In the genomic region with DNA sequence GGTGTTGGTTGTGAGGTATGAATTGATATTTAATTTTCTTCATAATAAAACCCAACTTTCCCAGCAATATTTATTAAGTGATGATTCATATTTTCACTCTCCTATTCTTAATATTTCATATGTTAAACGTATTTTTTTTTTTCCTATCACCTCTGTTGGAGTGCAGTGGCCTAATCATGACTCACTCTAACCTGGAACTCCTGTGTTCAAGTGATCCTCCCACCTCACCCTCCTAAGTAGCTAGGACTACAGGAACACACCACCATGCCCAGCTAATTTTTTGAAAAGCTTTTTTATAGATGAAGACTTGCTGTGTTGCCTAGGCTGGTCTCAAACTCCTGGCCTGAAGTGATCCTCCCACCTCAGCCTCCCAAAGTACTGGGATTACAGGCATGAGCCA, we compare ENCODE assay signal across 18 cellular contexts. TPM values are rescaled to one million over a fixed set of nuclear protein-coding genes. Genes with fewer than 3 reads are reported as not detected.
DNase-seq lines count a peak whose midpoint lies in the region; ATAC-seq and TF ChIP-seq lines count a peak whose summit lies in the region.
"Had no signal": no experiment of that assay in that cellular context is flagged by ENCODE, and none has a peak within 500 bp of the region (broad histone marks: within the 10 kb centered on the region; RNA-seq: fewer than 3 reads in every experiment).

No MANE protein-coding gene starts in this region.

- peak; percentile 57 for ATAC-seq in PC-3
- ATAC-seq in activated naive CD8-positive, alpha-beta T cell treated with anti-CD3 and anti-CD28 coated beads, Interleukin-2, amount 50 U/mL, for 24 hours = peak; percentile 77
- no peak for ATAC-seq in naive B cell (ENCODE audit: low read depth in 2 of 2)
- no peak for ATAC-seq in HG02852 (IDR thresholded peaks at IDR 0.05; ENCODE audit: unreplicated experiment)
- ATAC-seq in GM18868 (IDR thresholded peaks at IDR 0.05; ENCODE audit: unreplicated experiment) = no peak
- ATAC-seq: Panc1 had no signal

- no peaks in the 10 kb centered on the region for H3K36me3 ChIP-seq in PC-3 (ENCODE audit: low read depth, low read length)
- H3K36me3 ChIP-seq: SJCRH30 had no signal

- peaks cover 33% of the 10 kb centered on the region for H3K4me1 Mint-ChIP-seq in activated naive CD8-positive, alpha-beta T cell (ENCODE audit: low read depth)
- peaks cover 39% of the 10 kb centered on the region for H3K4me1 Mint-ChIP-seq in activated naive CD8-positive, alpha-beta T cell treated with anti-CD3 and anti-CD28 coated beads for 36 hours
- peaks cover 65% of the 10 kb centered on the region for H3K4me1 Mint-ChIP-seq in activated naive CD8-positive, alpha-beta T cell treated with anti-CD3 and anti-CD28 coated beads, Interleukin-2, amount 50 U/mL, for 24 hours
- peaks cover 28 to 75% (median 48%) of the 10 kb centered on the region in 3 donors for H3K4me1 Mint-ChIP-seq in naive B cell
- H3K4me1 Mint-ChIP-seq in endothelial cell (ENCODE audit: unreplicated experiment) = no peaks in the 10 kb centered on the region

- no peak overlapping the region for H2AFZ ChIP-seq in PC-3 (ENCODE audit: low read length)

- CTCF ChIA-PET in PC-3 (lab: Charles Lee) = no interaction called here

- no peaks in the 10 kb centered on the region for H3K27me3 ChIP-seq in PC-3 (ENCODE audit: low read length)
- H3K27me3 ChIP-seq: SJCRH30 had no signal

- no peaks in the 10 kb centered on the region for H3K9me2 ChIP-seq in PC-3 (replicated peaks; ENCODE audit: low read length)

- no peak overlapping the region for H3K4me3 ChIP-seq in PC-3 (ENCODE audit: low read length)
- H3K4me3 ChIP-seq: SJCRH30 had no signal

- no peaks in the 10 kb centered on the region for H3K4me1 ChIP-seq in PC-3 (ENCODE audit: insufficient read depth, low read length)
- H3K4me1 ChIP-seq: SJCRH30 had no signal

- no peaks in the 10 kb centered on the region for H3F3A ChIP-seq in PC-3 (ENCODE audit: low read length, unreplicated experiment)

- peaks cover 25% of the 10 kb centered on the region for H3K9me3 Mint-ChIP-seq in activated naive CD8-positive, alpha-beta T cell (ENCODE audit: low read depth)
- H3K9me3 Mint-ChIP-seq in activated naive CD8-positive, alpha-beta T cell treated with anti-CD3 and anti-CD28 coated beads for 36 hours = peaks cover 20% of the 10 kb centered on the region
- H3K9me3 Mint-ChIP-seq in activated naive CD8-positive, alpha-beta T cell treated with anti-CD3 and anti-CD28 coated beads, Interleukin-2, amount 50 U/mL, for 24 hours = peaks cover 23% of the 10 kb centered on the region
- H3K9me3 Mint-ChIP-seq in naive B cell (peaks cover 4 to 34% (median 25%) of the 10 kb centered on the region in 7 donors), endothelial cell (ENCODE audit: unreplicated experiment) (peaks cover 4% of the 10 kb centered on the region)

- H3K27me3 Mint-ChIP-seq in activated naive CD8-positive, alpha-beta T cell = no peaks in the 10 kb centered on the region
- no peaks in the 10 kb centered on the region for H3K27me3 Mint-ChIP-seq in activated naive CD8-positive, alpha-beta T cell treated with anti-CD3 and anti-CD28 coated beads for 36 hours
- no peaks in the 10 kb centered on the region for H3K27me3 Mint-ChIP-seq in activated naive CD8-positive, alpha-beta T cell treated with anti-CD3 and anti-CD28 coated beads, Interleukin-2, amount 50 U/mL, for 24 hours
- H3K27me3 Mint-ChIP-seq in naive B cell (no peaks in the 10 kb centered on the region), endothelial cell (ENCODE audit: unreplicated experiment) (no peaks in the 10 kb centered on the region)
- H3K27me3 Mint-ChIP-seq: CD8-positive, alpha-beta memory T cell had no signal

- H3K27ac Mint-ChIP-seq in activated naive CD8-positive, alpha-beta T cell = peak overlapping the region; percentile 79
- H3K27ac Mint-ChIP-seq in activated naive CD8-positive, alpha-beta T cell treated with anti-CD3 and anti-CD28 coated beads for 36 hours = no peak overlapping the region
- H3K27ac Mint-ChIP-seq in activated naive CD8-positive, alpha-beta T cell treated with anti-CD3 and anti-CD28 coated beads, Interleukin-2, amount 50 U/mL, for 24 hours = peak overlapping the region; percentile 25
- H3K27ac Mint-ChIP-seq in naive B cell (peak overlapping the region in 5 of 6 donors; percentile 5 to 87 (median 61)), endothelial cell (ENCODE audit: unreplicated experiment) (no peak overlapping the region)

- BruUV-seq in PC-3 (replicated peaks; lab: Mats Ljungman, UMichigan) = no TSS peak

- intact Hi-C loops in PC-3 (cut with micrococcal nuclease) = no loop called here

- no peaks in the 10 kb centered on the region for H3K79me2 ChIP-seq in PC-3 (ENCODE audit: low read length)

- no peak for DNase-seq in activated naive CD8-positive, alpha-beta T cell treated with anti-CD3 and anti-CD28 coated beads for 36 hours
- DNase-seq in PC-3 (peak; percentile 30), naive B cell (no peak), endothelial cell (ENCODE audit: low spot score) (no peak)
- no peak for DNase-seq in activated naive CD8-positive, alpha-beta T cell treated with anti-CD3 and anti-CD28 coated beads, Interleukin-2, amount 50 U/mL, for 24 hours
- DNase-seq: C1 segment of cervical spinal cord; CD8-positive, alpha-beta memory T cell; DMS79; IMR-90; NCI-H1048; NCI-H1436; NCI-H1930; NCI-H526; SJCRH30 had no signal

- POLR2A ChIA-PET in PC-3 (lab: Charles Lee; ENCODE audit: unreplicated experiment) = no interaction called here

- H3K9me3 ChIP-seq in PC-3 (ENCODE audit: low read length) = peaks cover 16% of the 10 kb centered on the region
- H3K9me3 ChIP-seq: SJCRH30 had no signal

- peaks cover 26% of the 10 kb centered on the region for H3K36me3 Mint-ChIP-seq in activated naive CD8-positive, alpha-beta T cell
- peaks cover 44% of the 10 kb centered on the region for H3K36me3 Mint-ChIP-seq in activated naive CD8-positive, alpha-beta T cell treated with anti-CD3 and anti-CD28 coated beads for 36 hours
- peaks cover 43% of the 10 kb centered on the region for H3K36me3 Mint-ChIP-seq in activated naive CD8-positive, alpha-beta T cell treated with anti-CD3 and anti-CD28 coated beads, Interleukin-2, amount 50 U/mL, for 24 hours (ENCODE audit: low read depth)
- H3K36me3 Mint-ChIP-seq in naive B cell (peaks cover 32 to 36% of the 10 kb centered on the region in 2 donors), endothelial cell (ENCODE audit: low read depth, unreplicated experiment) (no peaks in the 10 kb centered on the region)

- no peak overlapping the region for H3K27ac ChIP-seq in PC-3 (ENCODE audit: low read length)
- H3K27ac ChIP-seq: SJCRH30 had no signal

- no peaks in the 10 kb centered on the region for H4K20me1 ChIP-seq in PC-3 (ENCODE audit: low read length)

- H3K4me2 ChIP-seq in PC-3 (ENCODE audit: low read length) = no peak overlapping the region

- peak overlapping the region; percentile 40 for H3K4me3 Mint-ChIP-seq in activated naive CD8-positive, alpha-beta T cell
- no peak overlapping the region for H3K4me3 Mint-ChIP-seq in activated naive CD8-positive, alpha-beta T cell treated with anti-CD3 and anti-CD28 coated beads for 36 hours
- H3K4me3 Mint-ChIP-seq in activated naive CD8-positive, alpha-beta T cell treated with anti-CD3 and anti-CD28 coated beads, Interleukin-2, amount 50 U/mL, for 24 hours = no peak overlapping the region
- H3K4me3 Mint-ChIP-seq in naive B cell (no peak overlapping the region), endothelial cell (ENCODE audit: unreplicated experiment) (no peak overlapping the region)

- no peak overlapping the region for H3K9ac ChIP-seq in PC-3 (ENCODE audit: low read length)

- TF ChIP-seq CTCF in PC-3 (conservative IDR thresholded peaks at IDR 0.05; ENCODE audit: low read depth, low read length) = no peak
- no peak for TF ChIP-seq CTCF in endothelial cell (IDR thresholded peaks at IDR 0.05; ENCODE audit: unreplicated experiment)

RNA-seq across cellular contexts. Expression of gene PARP15, which starts 8.6 kb away (rescaled TPM):
- 1 to 10 TPM; 8.7 to 9.1 TPM for total RNA-seq in activated naive CD8-positive, alpha-beta T cell treated with anti-CD3 and anti-CD28 coated beads for 36 hours
- total RNA-seq in PC-3 (2014; rRNA removed) = not detected in 2 replicates
- 10 to 100 TPM; 10.9 to 24.4 (median 17.8) TPM for polyA plus RNA-seq in naive B cell (ENCODE audit: low read depth in 6 of 6)
- total RNA-seq in endothelial cell (ENCODE audit: unreplicated experiment) = 0.36 TPM
- total RNA-seq: IMR-90 had no signal

RNA-seq across cellular contexts. Expression of gene DTX3L, which starts 22.0 kb away (rescaled TPM):
- 10 to 100 TPM; 52.8 to 54.9 TPM for total RNA-seq in activated naive CD8-positive, alpha-beta T cell treated with anti-CD3 and anti-CD28 coated beads for 36 hours
- total RNA-seq in PC-3 (2014; rRNA removed) (11.1 and 11.9 TPM in 2 replicates), endothelial cell (ENCODE audit: unreplicated experiment) (6.0 TPM)
- polyA plus RNA-seq in naive B cell (ENCODE audit: low read depth in 6 of 6) = 10 to 100 TPM; 10.9 to 34.1 (median 27.0) TPM

RNA-seq across cellular contexts. Expression of gene PARP9, which starts 22.0 kb away (rescaled TPM):
- 10 to 100 TPM; 39.0 to 40.9 TPM for total RNA-seq in activated naive CD8-positive, alpha-beta T cell treated with anti-CD3 and anti-CD28 coated beads for 36 hours
- total RNA-seq in PC-3 (2014; rRNA removed) (13.8 and 14.8 TPM in 2 replicates), endothelial cell (ENCODE audit: unreplicated experiment) (2.7 TPM)
- polyA plus RNA-seq in naive B cell (ENCODE audit: low read depth in 6 of 6) = 10 to 100 TPM; 13.1 to 26.2 (median 18.8) TPM

Comparison
In these comparisons a context has a peak if more than half of its experiments do, and no peak if none do; other contexts are left out.
1. H3K27ac Mint-ChIP-seq: peak in activated naive CD8-positive, alpha-beta T cell (single experiment), activated naive CD8-positive, alpha-beta T cell treated with anti-CD3 and anti-CD28 coated beads, Interleukin-2, amount 50 U/mL, for 24 hours (single experiment) and naive B cell (5 of 6); none in activated naive CD8-positive, alpha-beta T cell treated with anti-CD3 and anti-CD28 coated beads for 36 hours (single experiment) and endothelial cell (single experiment).
2. ATAC-seq: peak in PC-3 (single experiment) and activated naive CD8-positive, alpha-beta T cell treated with anti-CD3 and anti-CD28 coated beads, Interleukin-2, amount 50 U/mL, for 24 hours (single experiment); none in naive B cell (0 of 2), HG02852 (single experiment) and GM18868 (single experiment).